1 cellular context compared by ENCODE assay signal in genomic region chr2:39567507-39567906, GRCh38.
TF ChIP-seq lines count a peak whose summit lies in the region.

No MANE protein-coding gene starts in this region.

TF ChIP-seq in Ishikawa, 13 proteins besides CTCF, POLR2A, EP300 and RAD21 (continued from another document):
- TF ChIP-seq REST (IDR thresholded peaks at IDR 0.05; ENCODE audit: low read depth) (no peak), TCF12 (IDR thresholded peaks at IDR 0.05; ENCODE audit: low read depth) (no peak; the same call in 1 of the 2 replicates), CREB1 (IDR thresholded peaks at IDR 0.05; ENCODE audit: low read depth) (no peak), EGR1 (IDR thresholded peaks at IDR 0.05) (no peak), TEAD4 (IDR thresholded peaks at IDR 0.05) (no peak; the same call in 1 of the 2 replicates), MAX (IDR thresholded peaks at IDR 0.05) (no peak)
